30 cellular contexts compared by ENCODE assay signal in the genomic region with DNA sequence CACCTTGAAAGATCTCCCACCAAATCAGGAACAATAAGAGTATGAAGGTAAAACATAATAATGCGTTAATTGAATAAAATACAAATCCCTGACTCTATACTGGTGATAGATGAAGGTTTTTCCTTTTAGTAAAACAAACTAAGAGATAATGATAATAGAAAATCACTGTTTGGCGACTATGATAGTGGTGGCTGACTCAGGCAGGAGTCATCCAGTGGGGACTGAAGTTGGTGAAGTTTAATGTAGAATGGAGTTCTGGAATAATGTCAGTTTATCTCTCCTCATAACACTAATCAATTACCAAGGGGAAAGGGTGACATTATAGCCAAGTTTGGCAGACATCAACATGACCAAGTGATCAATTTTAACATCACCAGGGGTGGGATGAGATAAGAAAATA. TPM values are rescaled to one million over a fixed set of nuclear protein-coding genes. Genes with fewer than 3 reads are reported as not detected.
DNase-seq lines count a peak whose midpoint lies in the region; ATAC-seq and TF ChIP-seq lines count a peak whose summit lies in the region.
"Had no signal": no experiment of that assay in that cellular context is flagged by ENCODE, and none has a peak within 500 bp of the region (broad histone marks: within the 10 kb centered on the region; RNA-seq: fewer than 3 reads in every experiment).

No MANE protein-coding gene starts in this region.

- peak overlapping the region; percentile 10 for H2AFZ ChIP-seq in mesenchymal stem cell (ENCODE audit: low read depth, low read length)
- H2AFZ ChIP-seq: GM23338 had no signal

- TF ChIP-seq POLR2A in breast epithelium (IDR thresholded peaks at IDR 0.05): no peak

- H3K4me3 ChIP-seq in mesenchymal stem cell (ENCODE audit: insufficient read depth in 1 of 2, low read depth in 1 of 2, low read length in 2 of 2): peak overlapping the region in 1 of 2 experiments; percentile 17
- no peak overlapping the region for H3K4me3 ChIP-seq in breast epithelium
- H3K4me3 ChIP-seq: GM23338, K562, left lung, Peyer's patch, right atrium auricular region, SK-N-MC, thoracic aorta, vagina had no signal

- H3K4me2 ChIP-seq in mesenchymal stem cell (ENCODE audit: low read length, poor library complexity, severe bottlenecking): no peak overlapping the region
- H3K4me2 ChIP-seq: GM23338 had no signal

- H3K27me3 ChIP-seq in mesenchymal stem cell (ENCODE audit: control insufficient read depth in 1 of 2, insufficient read depth in 1 of 2, low read length in 2 of 2): no peaks in the 10 kb centered on the region
- H3K27me3 ChIP-seq in breast epithelium: no peaks in the 10 kb centered on the region
- H3K27me3 ChIP-seq: left lung, Peyer's patch, right atrium auricular region, vagina had no signal

- H3K9ac ChIP-seq in mesenchymal stem cell (ENCODE audit: low read length): no peak overlapping the region

- H3K36me3 ChIP-seq in mesenchymal stem cell (ENCODE audit: control insufficient read depth in 1 of 2, insufficient read depth in 2 of 2, low read depth in 1 of 2, low read length in 2 of 2) (no peaks in the 10 kb centered on the region), breast epithelium (no peaks in the 10 kb centered on the region)
- H3K36me3 ChIP-seq: left lung, Peyer's patch, right atrium auricular region, thoracic aorta, vagina had no signal

- no peak overlapping the region for H3K23ac ChIP-seq in mesenchymal stem cell (ENCODE audit: low read length in 2 of 2)

- H2BK5ac ChIP-seq in mesenchymal stem cell (ENCODE audit: low read depth, low read length, poor library complexity, severe bottlenecking): no peak overlapping the region

- no peaks in the 10 kb centered on the region for H3K79me1 ChIP-seq in mesenchymal stem cell (replicated peaks; ENCODE audit: low read length, poor library complexity, severe bottlenecking)

- no peak overlapping the region for H3K27ac ChIP-seq in mesenchymal stem cell (ENCODE audit: low read length, poor library complexity, severe bottlenecking)
- H3K27ac ChIP-seq in breast epithelium: no peak overlapping the region
- H3K27ac ChIP-seq: C4-2B, left lung, Peyer's patch, right atrium auricular region, SK-N-MC, thoracic aorta, vagina had no signal

- H3K14ac ChIP-seq in mesenchymal stem cell (ENCODE audit: low read length in 2 of 2): no peak overlapping the region

- WGBS in mesenchymal stem cell: 0% methylated on average over 1 of the region's 2 CpGs

- peak overlapping the region in 1 of 2 experiments; percentile 45 for H3K18ac ChIP-seq in mesenchymal stem cell (ENCODE audit: low read depth in 1 of 2, low read length in 2 of 2)

- H3K36me3 Mint-ChIP-seq in endothelial cell (ENCODE audit: low read depth, unreplicated experiment): peaks cover 38% of the 10 kb centered on the region
- no peaks in the 10 kb centered on the region for H3K36me3 Mint-ChIP-seq in glutamatergic neuron (ENCODE audit: unreplicated experiment)
- H3K36me3 Mint-ChIP-seq: mesothelial cell of epicardium; naive thymus-derived CD8-positive, alpha-beta T cell had no signal

- H3K27ac Mint-ChIP-seq in endothelial cell (ENCODE audit: unreplicated experiment): no peak overlapping the region
- H3K27ac Mint-ChIP-seq in glutamatergic neuron (ENCODE audit: unreplicated experiment): no peak overlapping the region
- H3K27ac Mint-ChIP-seq: activated CD4-positive, alpha-beta T cell treated with anti-CD3 and anti-CD28 coated beads for 36 hours; activated T-cell treated with anti-CD3 and anti-CD28 coated beads, Interleukin-2, amount 50 U/mL, for 24 hours; endodermal cell; GM23338; mesothelial cell of epicardium; naive thymus-derived CD8-positive, alpha-beta T cell had no signal

- intact Hi-C loops in left ventricle myocardium superior (cut with micrococcal nuclease) (no loop called here), breast epithelium (cut with DNase I; ENCODE audit: low total_unique reads) (no loop called here)

- H3K4ac ChIP-seq in mesenchymal stem cell (ENCODE audit: low read depth in 1 of 2, low read length in 2 of 2): peak overlapping the region in 1 of 2 experiments; percentile 13

- H3K27me3 Mint-ChIP-seq in endothelial cell (ENCODE audit: unreplicated experiment): no peaks in the 10 kb centered on the region
- no peaks in the 10 kb centered on the region for H3K27me3 Mint-ChIP-seq in glutamatergic neuron (ENCODE audit: unreplicated experiment)

- DNase-seq in AG20443 (ENCODE audit: low spot score) (peak; percentile 48), LHCN-M2 (ENCODE audit: low read depth) (peak; percentile 17), endothelial cell (ENCODE audit: low spot score) (no peak), mesenchymal stem cell (peak; percentile 29), NOMO-1 treated with dmso at 0.1 percent for 144 hours (lab: John Stamatoyannopoulos, UW; ENCODE audit: unreplicated experiment) (no peak), left ventricle myocardium superior (no peak), breast epithelium (ENCODE audit: low spot score in 2 of 2) (no peak), glutamatergic neuron (no peak)
- DNase-seq: activated CD4-positive, alpha-beta T cell treated with anti-CD3 and anti-CD28 coated beads for 36 hours; activated CD8-positive, alpha-beta memory T cell treated with anti-CD3 and anti-CD28 coated beads for 24 hours; activated T-cell treated with anti-CD3 and anti-CD28 coated beads, Interleukin-2, amount 50 U/mL, for 24 hours; cortex of kidney; endodermal cell; left lung; naive thymus-derived CD8-positive, alpha-beta T cell; NCI-H146; NCI-H510A; NK-92 treated with Interleukin-12 subunit alpha and Interleukin-12 subunit beta, amount 100 ng/mL, for 24 hours; Peyer's patch; stimulated activated CD4-positive, alpha-beta T cell treated with anti-CD3 and anti-CD28 coated beads, Interleukin-12 subunit alpha, Interleukin-12 subunit beta, amount 100 ng/mL, for 4 hours; stimulated activated naive CD8-positive, alpha-beta T cell treated with anti-CD3 and anti-CD28 coated beads, Interleukin-15, Interleukin-2, amounts not matched to agents 100 U/mL and 50 U/mL, for 24 hours; T-helper 2 cell had no signal

- no peak overlapping the region for H4K91ac ChIP-seq in mesenchymal stem cell (ENCODE audit: low read length)

- H3K9me3 ChIP-seq in mesenchymal stem cell (ENCODE audit: control insufficient read depth, low read length) (no peaks in the 10 kb centered on the region), breast epithelium (no peaks in the 10 kb centered on the region)
- H3K9me3 ChIP-seq: left lung, Peyer's patch, right atrium auricular region, thoracic aorta, vagina had no signal

- H3K4me1 Mint-ChIP-seq in endothelial cell (ENCODE audit: unreplicated experiment) (peaks cover 6% of the 10 kb centered on the region), glutamatergic neuron (ENCODE audit: low read depth, unreplicated experiment) (no peaks in the 10 kb centered on the region)
- H3K4me1 Mint-ChIP-seq: activated CD4-positive, alpha-beta T cell treated with anti-CD3 and anti-CD28 coated beads for 36 hours; naive thymus-derived CD8-positive, alpha-beta T cell had no signal

- H2BK15ac ChIP-seq in mesenchymal stem cell (ENCODE audit: low read depth, poor library complexity, severe bottlenecking): no peak overlapping the region

- no peaks in the 10 kb centered on the region for H3K9me3 Mint-ChIP-seq in endothelial cell (ENCODE audit: unreplicated experiment)
- no peaks in the 10 kb centered on the region for H3K9me3 Mint-ChIP-seq in glutamatergic neuron (ENCODE audit: unreplicated experiment)
- H3K9me3 Mint-ChIP-seq: activated T-cell treated with anti-CD3 and anti-CD28 coated beads, Interleukin-2, amount 50 U/mL, for 24 hours; endodermal cell; GM23338; naive thymus-derived CD8-positive, alpha-beta T cell had no signal

- H4K8ac ChIP-seq in mesenchymal stem cell (ENCODE audit: low read length): no peak overlapping the region

- H3K4me3 Mint-ChIP-seq in endothelial cell (ENCODE audit: unreplicated experiment) (peak overlapping the region; percentile 33), glutamatergic neuron (ENCODE audit: unreplicated experiment) (no peak overlapping the region)
- H3K4me3 Mint-ChIP-seq: activated CD4-positive, alpha-beta T cell treated with anti-CD3 and anti-CD28 coated beads for 36 hours; activated T-cell treated with anti-CD3 and anti-CD28 coated beads, Interleukin-2, amount 50 U/mL, for 24 hours; endodermal cell; GM23338; mesothelial cell of epicardium; naive thymus-derived CD8-positive, alpha-beta T cell had no signal

- H2AK5ac ChIP-seq in mesenchymal stem cell (ENCODE audit: low read length, severe bottlenecking): peak overlapping the region; percentile 43

- H3K4me1 ChIP-seq in mesenchymal stem cell (ENCODE audit: control insufficient read depth, insufficient read depth, low read depth, low read length) (no peaks in the 10 kb centered on the region), breast epithelium (no peaks in the 10 kb centered on the region)
- H3K4me1 ChIP-seq: left lung, Peyer's patch, right atrium auricular region, vagina had no signal

- H2BK12ac ChIP-seq in mesenchymal stem cell (ENCODE audit: low read length in 2 of 2): peak overlapping the region; percentile 49 to 91

- no peak for ATAC-seq in left ventricle myocardium superior
- ATAC-seq: activated CD4-positive, alpha-beta T cell treated with anti-CD3 and anti-CD28 coated beads for 36 hours; GM23338; K562; left lung; naive thymus-derived CD8-positive, alpha-beta T cell; stimulated activated naive CD8-positive, alpha-beta T cell treated with anti-CD3 and anti-CD28 coated beads, Interleukin-15, Interleukin-2, amounts not matched to agents 100 U/mL and 50 U/mL, for 24 hours had no signal

- no peak for TF ChIP-seq CTCF in endothelial cell (IDR thresholded peaks at IDR 0.05; ENCODE audit: unreplicated experiment)
- no peak for TF ChIP-seq CTCF in breast epithelium (IDR thresholded peaks at IDR 0.05)
- TF ChIP-seq CTCF in glutamatergic neuron (IDR thresholded peaks at IDR 0.05; ENCODE audit: partially characterized antibody, unreplicated experiment): no peak

- peak overlapping the region; percentile 52 for H2BK120ac ChIP-seq in mesenchymal stem cell (ENCODE audit: low read depth, low read length)

RNA-seq across cellular contexts. Expression of a gene that starts 21.3 kb away (rescaled TPM):
- 1.2 TPM in 2 replicates for total RNA-seq in LHCN-M2 (2014; rRNA removed)
- 0.53 TPM for polyA plus RNA-seq in LHCN-M2 (2012)
- total RNA-seq in endothelial cell (ENCODE audit: unreplicated experiment): 37.0 TPM
- 1.1 TPM for polyA plus RNA-seq in mesenchymal stem cell (2013, experiment 1 of 2)
- 1.4 TPM for polyA plus RNA-seq in mesenchymal stem cell (2013, experiment 2 of 2)
- total RNA-seq in left ventricle myocardium superior: 0.97 TPM
- 1 to 10 TPM; 2.6 to 8.6 (median 6.9) TPM for total RNA-seq in breast epithelium
- not detected for total RNA-seq in glutamatergic neuron (ENCODE audit: unreplicated experiment)

Comparison
In these comparisons a context has a peak if more than half of its experiments do, and no peak if none do; other contexts are left out.
1. DNase-seq: peak in AG20443 (single experiment), LHCN-M2 (single experiment) and mesenchymal stem cell (single experiment); none in endothelial cell (single experiment), NOMO-1 treated with dmso at 0.1 percent for 144 hours (single experiment), left ventricle myocardium superior (single experiment), breast epithelium (0 of 2) and glutamatergic neuron (single experiment).